Comparison of ENCODE assay signal across 16 cellular contexts in the genomic region with DNA sequence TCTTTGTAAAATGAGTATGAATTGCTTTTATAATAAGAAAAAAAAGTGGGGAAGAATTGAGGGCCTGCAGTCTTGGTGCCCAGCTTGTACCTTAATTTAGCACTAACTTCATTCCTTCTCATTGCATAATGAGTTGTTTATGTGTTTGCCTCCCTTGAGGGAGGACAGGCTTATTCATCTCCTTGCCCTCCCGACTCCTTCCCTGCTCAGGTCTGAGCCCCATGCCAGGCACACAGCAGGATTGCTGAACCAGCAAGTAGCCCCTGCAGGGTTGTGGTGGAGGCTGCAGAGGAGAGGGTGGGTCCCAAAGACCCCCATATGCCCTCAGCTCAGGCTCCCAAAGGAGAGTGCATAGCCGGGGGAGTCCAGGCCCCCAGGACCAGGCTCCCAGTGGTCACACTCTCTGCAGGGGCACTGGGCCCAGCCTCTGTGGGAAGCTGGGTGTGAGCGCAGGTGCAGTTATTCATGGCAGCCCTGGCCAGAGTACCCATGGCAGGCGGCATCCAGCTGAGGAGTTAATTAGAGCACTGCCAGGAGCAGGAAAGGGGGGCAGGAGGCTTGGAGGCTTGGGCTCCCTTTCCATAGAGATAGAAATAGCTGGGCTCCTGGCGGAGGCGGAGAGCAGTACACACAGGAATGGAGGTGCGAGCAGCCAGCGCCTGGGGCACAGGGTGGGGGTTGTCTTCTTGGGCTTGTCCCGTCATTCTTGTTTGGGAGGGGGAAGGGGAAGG. TPM values are rescaled to one million over a fixed set of nuclear protein-coding genes. Genes with fewer than 3 reads are reported as not detected.
DNase-seq lines count a peak whose midpoint lies in the region; ATAC-seq and TF ChIP-seq lines count a peak whose summit lies in the region.
"Had no signal": no experiment of that assay in that cellular context is flagged by ENCODE, and none has a peak within 500 bp of the region (broad histone marks: within the 10 kb centered on the region; RNA-seq: fewer than 3 reads in every experiment).

No MANE protein-coding gene starts in this region.

- TF ChIP-seq RAD21 in Ishikawa (IDR thresholded peaks at IDR 0.05; ENCODE audit: low read depth), result no peak

- no peak overlapping the region for H3K27ac Mint-ChIP-seq in CD4-positive, alpha-beta memory T cell
- H3K27ac Mint-ChIP-seq: activated CD4-positive, alpha-beta T cell treated with anti-CD3 and anti-CD28 coated beads for 36 hours had no signal

- H3K4me1 Mint-ChIP-seq in CD4-positive, alpha-beta memory T cell, result no peaks in the 10 kb centered on the region
- H3K4me1 Mint-ChIP-seq: activated CD4-positive, alpha-beta T cell treated with anti-CD3 and anti-CD28 coated beads for 36 hours had no signal

- CTCF ChIA-PET in CD4-positive, alpha-beta memory T cell (lab: Charles Lee; ENCODE audit: partially characterized antibody), result no interaction called here

- DNase-seq in COR-L47 (lab: John Stamatoyannopoulos, UW) (peak; percentile 55), amniotic epithelial cell (ENCODE audit: low read depth) (peak; percentile 40), iPS-NIHi11 (ENCODE audit: low spot score) (peak; percentile 38), COLO668 (lab: John Stamatoyannopoulos, UW; ENCODE audit: unreplicated experiment) (no peak)
- no peak for DNase-seq in stimulated activated CD4-positive, alpha-beta T cell treated with anti-CD3 and anti-CD28 coated beads, Interleukin-4, amount 100 ng/mL, for 24 hours
- no peak for DNase-seq in CD4-positive, alpha-beta memory T cell
- DNase-seq: activated CD4-positive, alpha-beta T cell treated with anti-CD3 and anti-CD28 coated beads for 36 hours; activated CD8-positive, alpha-beta memory T cell treated with anti-CD3 and anti-CD28 coated beads, Interleukin-2, amount 50 U/mL, for 4 hours; left lung; NCI-H1930; T-helper 9 cell had no signal

- no peaks in the 10 kb centered on the region for H3K27me3 Mint-ChIP-seq in CD4-positive, alpha-beta memory T cell
- H3K27me3 Mint-ChIP-seq: activated CD4-positive, alpha-beta T cell treated with anti-CD3 and anti-CD28 coated beads for 36 hours had no signal

- H3K36me3 Mint-ChIP-seq in CD4-positive, alpha-beta memory T cell, result no peaks in the 10 kb centered on the region

- H3K4me1 ChIP-seq in CD4-positive, alpha-beta memory T cell (ENCODE audit: insufficient read depth, low read length), result no peaks in the 10 kb centered on the region
- H3K4me1 ChIP-seq: left lung had no signal

- POLR2A ChIA-PET in CD4-positive, alpha-beta memory T cell (lab: Charles Lee; ENCODE audit: partially characterized antibody), result no interaction called here

- H3K4me3 ChIP-seq in CD4-positive, alpha-beta memory T cell (ENCODE audit: low read length in 2 of 2), result no peak overlapping the region
- H3K4me3 ChIP-seq: left lung, suprapubic skin had no signal

- intact Hi-C loops in CD4-positive, alpha-beta memory T cell (cut with micrococcal nuclease), result no loop called here

- no peak for TF ChIP-seq EP300 in Ishikawa (IDR thresholded peaks at IDR 0.05; ENCODE audit: borderline replicate concordance)

- ATAC-seq in HG03432 (IDR thresholded peaks at IDR 0.05; ENCODE audit: unreplicated experiment), result no peak
- ATAC-seq: activated CD4-positive, alpha-beta T cell treated with anti-CD3 and anti-CD28 coated beads for 36 hours had no signal

- H3K9me3 Mint-ChIP-seq in CD4-positive, alpha-beta memory T cell, result no peaks in the 10 kb centered on the region

- H3K27ac ChIP-seq in CD4-positive, alpha-beta memory T cell (ENCODE audit: low read depth, low read length), result no peak overlapping the region
- H3K27ac ChIP-seq: KMS-11, left lung, suprapubic skin had no signal

- H3K36me3 ChIP-seq in CD4-positive, alpha-beta memory T cell (ENCODE audit: insufficient read depth, low read length), result no peaks in the 10 kb centered on the region
- H3K36me3 ChIP-seq: left lung, suprapubic skin had no signal

- H3K9me3 ChIP-seq in CD4-positive, alpha-beta memory T cell (ENCODE audit: control insufficient read depth in 1 of 2, low read length in 2 of 2), result no peaks in the 10 kb centered on the region
- H3K9me3 ChIP-seq: left lung, suprapubic skin had no signal

- H3K27me3 ChIP-seq in CD4-positive, alpha-beta memory T cell (ENCODE audit: insufficient read depth, low read length), result no peaks in the 10 kb centered on the region

- no peak overlapping the region for H3K4me3 Mint-ChIP-seq in CD4-positive, alpha-beta memory T cell
- H3K4me3 Mint-ChIP-seq: activated CD4-positive, alpha-beta T cell treated with anti-CD3 and anti-CD28 coated beads for 36 hours had no signal

TF ChIP-seq in Ishikawa, 13 proteins besides CTCF, POLR2A, EP300 and RAD21:
- TF ChIP-seq, protein P1, sequence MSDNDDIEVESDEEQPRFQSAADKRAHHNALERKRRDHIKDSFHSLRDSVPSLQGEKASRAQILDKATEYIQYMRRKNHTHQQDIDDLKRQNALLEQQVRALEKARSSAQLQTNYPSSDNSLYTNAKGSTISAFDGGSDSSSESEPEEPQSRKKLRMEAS (IDR thresholded peaks at IDR 0.05), result no peak
- no peak for TF ChIP-seq FOXM1 (IDR thresholded peaks at IDR 0.05; ENCODE audit: borderline replicate concordance, low read depth)
- 0 out of 2 replicates have a peak, but pooled peaks have one; percentile 12 for TF ChIP-seq TCF12 (IDR thresholded peaks at IDR 0.05; ENCODE audit: low read depth)
- no peak for TF ChIP-seq CEBPB (IDR thresholded peaks at IDR 0.05)
- TF ChIP-seq TEAD4 (IDR thresholded peaks at IDR 0.05), result no peak
- TF ChIP-seq NFIC (IDR thresholded peaks at IDR 0.05), result 0 out of 2 replicates have a peak, but pooled peaks have one; percentile 13

RNA-seq across cellular contexts. Expression of a gene that starts 28.2 kb away (rescaled TPM):
- total RNA-seq in CD4-positive, alpha-beta memory T cell, result 1 to 10 TPM; 7.6 to 7.9 TPM
- polyA plus RNA-seq in CD4-positive, alpha-beta memory T cell, result 1 to 10 TPM in 1 of 2 donors, under 1 TPM in 1; 0.46 to 1.7 TPM

RNA-seq across cellular contexts. Expression of a gene that starts 49.7 kb away (rescaled TPM):
- not detected for total RNA-seq in CD4-positive, alpha-beta memory T cell
- not detected for polyA plus RNA-seq in CD4-positive, alpha-beta memory T cell
- total RNA-seq: activated CD4-positive, alpha-beta T cell treated with anti-CD3 and anti-CD28 coated beads for 36 hours; dermis microvascular lymphatic vessel endothelial cell had no signal

Comparison
In these comparisons a context has a peak if more than half of its experiments do, and no peak if none do; other contexts are left out.
1. DNase-seq: peak in COR-L47 (single experiment), amniotic epithelial cell (single experiment) and iPS-NIHi11 (single experiment); none in stimulated activated CD4-positive, alpha-beta T cell treated with anti-CD3 and anti-CD28 coated beads, Interleukin-4, amount 100 ng/mL, for 24 hours (single experiment), COLO668 (single experiment) and CD4-positive, alpha-beta memory T cell (0 of 5).